In the genomic region with DNA sequence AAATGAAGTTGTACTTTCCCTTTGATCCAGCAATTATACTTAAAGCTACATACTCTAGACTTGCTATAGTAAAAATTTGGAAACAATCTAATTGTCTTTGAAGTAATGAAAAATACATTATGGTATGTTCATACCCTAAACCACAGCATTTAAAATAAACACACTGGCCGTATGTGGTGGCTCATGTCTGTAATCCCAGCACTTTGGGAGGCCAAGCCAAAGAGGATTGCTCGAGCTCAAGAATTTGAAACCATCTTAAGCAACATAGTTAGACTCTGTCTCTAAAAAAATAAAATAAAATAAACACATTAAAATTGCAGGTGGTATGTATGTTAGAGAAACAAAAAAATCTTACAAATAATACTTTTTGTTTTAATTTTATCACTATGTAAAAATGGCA, we compare ENCODE assay signal across 22 cellular contexts.
"Had no signal": no experiment of that assay in that cellular context is flagged by ENCODE, and none has a peak within 500 bp of the region (broad histone marks: within the 10 kb centered on the region; RNA-seq: fewer than 3 reads in every experiment).

No MANE protein-coding gene starts in this region.

- H3K27ac ChIP-seq: cardiac muscle cell, hepatocyte, left lung, ovary, prostate gland, spleen, thoracic aorta, upper lobe of left lung had no signal

- DNase-seq: activated CD4-positive, alpha-beta T cell treated with anti-CD3 and anti-CD28 coated beads for 36 hours; activated CD4-positive, alpha-beta T cell treated with anti-CD3 and anti-CD28 coated beads, Interleukin-2, amount 50 U/mL, for 4 hours; activated CD8-positive, alpha-beta memory T cell treated with anti-CD3 and anti-CD28 coated beads for 24 hours; activated CD8-positive, alpha-beta memory T cell treated with anti-CD3 and anti-CD28 coated beads, Interleukin-2, amount 50 U/mL, for 4 hours; activated naive CD4-positive, alpha-beta T cell; activated T-cell treated with anti-CD3 and anti-CD28 coated beads, Interleukin-2, amount 50 U/mL, for 4 hours; glutamatergic neuron; immature natural killer cell; kidney glomerular epithelial cell; left lung; natural killer cell; ovary; spleen; stimulated activated CD4-positive, alpha-beta T cell treated with anti-CD3 and anti-CD28 coated beads, Interleukin-4, amount 100 ng/mL, for 24 hours; stimulated activated naive CD4-positive, alpha-beta T cell treated with Interleukin-2 at 50 U/mL for 16 hours; T-cell; upper lobe of left lung had no signal

- H3K27me3 ChIP-seq: cardiac muscle cell, hepatocyte, left lung, ovary, spleen, upper lobe of left lung had no signal

- H3K79me2 ChIP-seq: hepatocyte had no signal

- ATAC-seq: activated CD4-positive, alpha-beta T cell treated with anti-CD3 and anti-CD28 coated beads for 36 hours; activated T-cell treated with anti-CD3 and anti-CD28 coated beads, Interleukin-2, amount 50 U/mL, for 4 hours; left lung; natural killer cell; T-cell had no signal

- H3K4me3 ChIP-seq: cardiac muscle cell, hepatocyte, left lung, lung, ovary, prostate gland, spleen, thoracic aorta, upper lobe of left lung had no signal

- H3K36me3 ChIP-seq: cardiac muscle cell, left lung, ovary, prostate gland, spleen, thoracic aorta, upper lobe of left lung had no signal

- H3K4me1 ChIP-seq: left lung, prostate gland, spleen, upper lobe of left lung had no signal

- H3K4me2 ChIP-seq: hepatocyte had no signal

- H2AFZ ChIP-seq: hepatocyte had no signal

- H3K9me3 ChIP-seq: left lung, ovary, prostate gland, spleen, thoracic aorta, upper lobe of left lung had no signal
